18 cellular contexts compared by ENCODE assay signal in genomic region chr12:66269142-66269541, GRCh38. TPM values are rescaled to one million over a fixed set of nuclear protein-coding genes. Genes with fewer than 3 reads are reported as not detected.
DNase-seq lines count a peak whose midpoint lies in the region; ATAC-seq and FAIRE-seq lines count a peak whose summit lies in the region.
"Had no signal": no experiment of that assay in that cellular context is flagged by ENCODE, and none has a peak within 500 bp of the region (broad histone marks: within the 10 kb centered on the region; RNA-seq: fewer than 3 reads in every experiment).

No MANE protein-coding gene starts in this region.

- WGBS in right cardiac atrium = 75% methylated on average over 6 of the region's 6 CpGs

- H3K4me1 ChIP-seq in right cardiac atrium (ENCODE audit: control insufficient read depth, insufficient read depth, low read length) (no peaks in the 10 kb centered on the region), iPS-20b (ENCODE audit: insufficient read depth, low read length) (peaks cover 10% of the 10 kb centered on the region; the same call in 1 of the 2 replicates)
- H3K4me1 ChIP-seq: A549, HAP-1 had no signal

- H3K27ac ChIP-seq in right cardiac atrium (ENCODE audit: low read length) = no peak overlapping the region
- H3K27ac ChIP-seq in iPS-20b (ENCODE audit: low read length) = no peak overlapping the region
- H3K27ac ChIP-seq: A549, SK-N-MC had no signal

- ATAC-seq in Right ventricle myocardium superior (ENCODE audit: poor library complexity) = peak; percentile 36
- no peak for ATAC-seq in right cardiac atrium
- no peak for ATAC-seq in HG03135 (IDR thresholded peaks at IDR 0.05; ENCODE audit: unreplicated experiment)
- no peak for ATAC-seq in esophagus mucosa
- ATAC-seq: activated CD8-positive, alpha-beta memory T cell treated with anti-CD3 and anti-CD28 coated beads, Interleukin-2, amount 10 ng/mL, durations not matched to agents 7 days and 5 days; stimulated activated memory B cell treated with anti-CD40 and anti-IgM and Interleukin-4, amounts not matched to agents 10 μg/mL and 1 μg/mL and 100 μg/mL, for 72 hours had no signal

- no peak overlapping the region for H3K4me3 ChIP-seq in right cardiac atrium (ENCODE audit: low read length)
- no peak overlapping the region for H3K4me3 ChIP-seq in iPS-20b (ENCODE audit: low read length)
- H3K4me3 ChIP-seq: A549, HAP-1, SK-N-MC, smooth muscle cell had no signal

- H3K9ac ChIP-seq in iPS-20b (ENCODE audit: low read depth, low read length) = 0 out of 2 replicates have a peak overlapping the region, but pooled peaks have one; percentile 45

- H3K9me3 ChIP-seq in right cardiac atrium (ENCODE audit: control insufficient read depth, low read length) = no peaks in the 10 kb centered on the region
- H3K9me3 ChIP-seq in iPS-20b (ENCODE audit: insufficient read depth, low read depth, low read length) = no peaks in the 10 kb centered on the region
- H3K9me3 ChIP-seq: A549, HAP-1 had no signal

- no peak for FAIRE-seq in RCC 7860 (lab: Jason Lieb, UNC)
- FAIRE-seq: urothelium cell line had no signal

- no peak for DNase-seq in Right ventricle myocardium superior
- no peak for DNase-seq in right cardiac atrium
- DNase-seq in NOMO-1 treated with DMSO at 0.1 percent for 48 hours (lab: John Stamatoyannopoulos, UW; ENCODE audit: unreplicated experiment) = peak; percentile 65
- no peak for DNase-seq in RCC 7860 (ENCODE audit: low spot score)
- no peak for DNase-seq in stimulated activated CD4-positive, alpha-beta T cell treated with anti-CD3 and anti-CD28 coated beads, Interleukin-1b, Interleukin-23, amount 100 ng/mL, for 48 hours
- DNase-seq: activated CD8-positive, alpha-beta memory T cell treated with anti-CD3 and anti-CD28 coated beads, Interleukin-2, amount 10 ng/mL, durations not matched to agents 7 days and 5 days; activated naive CD4-positive, alpha-beta T cell treated with anti-CD3 and anti-CD28 coated beads, Interleukin-2, amount 50 U/mL, for 16 hours; DMS79 treated with DMSO at 0.1 percent for 48 hours; stimulated activated CD4-positive, alpha-beta T cell treated with anti-CD3 and anti-CD28 coated beads, Interleukin-4, amount 100 ng/mL, for 1 hour had no signal

- H3K27me3 ChIP-seq in right cardiac atrium (ENCODE audit: control insufficient read depth, insufficient read depth) (no peaks in the 10 kb centered on the region), iPS-20b (ENCODE audit: insufficient read depth, low read length) (no peaks in the 10 kb centered on the region)

- H3K36me3 ChIP-seq in iPS-20b (ENCODE audit: insufficient read depth, low read depth, low read length) = no peaks in the 10 kb centered on the region
- H3K36me3 ChIP-seq: HAP-1 had no signal

- intact Hi-C loops in Right ventricle myocardium superior (cut with DNase I) = no loop called here
- intact Hi-C loops in right cardiac atrium (cut with DNase I) = no loop called here

RNA-seq across cellular contexts. Expression of gene HELB, which starts 33.2 kb away (rescaled TPM):
- total RNA-seq in Right ventricle myocardium superior = 0.81 TPM
- total RNA-seq in right cardiac atrium = 1 to 10 TPM in 3 of 4 donors, under 1 TPM in 1; 0.74 to 1.9 (median 1.2) TPM
- polyA plus RNA-seq in right cardiac atrium = 0.48 TPM
- 2.1 TPM for total RNA-seq in esophagus mucosa
